8 cellular contexts compared by ENCODE assay signal in genomic region chr1:109624215-109625010, GRCh38. TPM values are rescaled to one million over a fixed set of nuclear protein-coding genes. Genes with fewer than 3 reads are reported as not detected.
A peak's percentile ranks its signal among the peaks of the same experiment; 100 is the strongest.
DNase-seq lines count a peak whose midpoint lies in the region; ATAC-seq and TF ChIP-seq lines count a peak whose summit lies in the region.

No MANE protein-coding gene starts in this region.

- H3K27me3 ChIP-seq in NT2/D1 (ENCODE audit: insufficient read depth, insufficient read length): no peaks in the 10 kb centered on the region

- no peak for DNase-seq in stimulated activated naive CD8-positive, alpha-beta T cell treated with anti-CD3 and anti-CD28 coated beads, Interleukin-15, amount 100 ng/mL, for 72 hours
- DNase-seq in stimulated activated naive CD8-positive, alpha-beta T cell treated with anti-CD3 and anti-CD28 coated beads, Interleukin-15, Interleukin-2, amounts not matched to agents 100 U/mL and 50 U/mL, for 24 hours: no peak
- DNase-seq in NT2/D1 (ENCODE audit: low read depth, low spot score) (no peak), fibroblast of the aortic adventitia (ENCODE audit: low read depth) (no peak), WTC11 (ENCODE audit: low spot score) (no peak), EL (no peak), middle frontal gyrus (ENCODE audit: extremely low spot score, low spot score) (no peak)

- TF ChIP-seq CTCF in fibroblast of the aortic adventitia (IDR thresholded peaks at IDR 0.05; ENCODE audit: insufficient read depth, low read length) (no peak), WTC11 (IDR thresholded peaks at IDR 0.05) (no peak)

- H3K9me3 ChIP-seq in NT2/D1 (ENCODE audit: insufficient read depth, low read length): no peaks in the 10 kb centered on the region

- peak overlapping the region; percentile 87 to 95 for H3K27ac Mint-ChIP-seq in stimulated activated naive CD8-positive, alpha-beta T cell treated with anti-CD3 and anti-CD28 coated beads, Interleukin-15, amount 100 ng/mL, for 72 hours
- H3K27ac Mint-ChIP-seq in WTC11: no peak overlapping the region

- H3K9ac ChIP-seq in NT2/D1 (ENCODE audit: insufficient read length, low read depth): peak overlapping the region; percentile 39

- peaks cover 35% of the 10 kb centered on the region for H3K4me1 ChIP-seq in NT2/D1 (ENCODE audit: insufficient read depth, insufficient read length)

- no peak for ATAC-seq in stimulated activated naive CD8-positive, alpha-beta T cell treated with anti-CD3 and anti-CD28 coated beads, Interleukin-15, amount 100 ng/mL, for 72 hours
- no peak for ATAC-seq in stimulated activated naive CD8-positive, alpha-beta T cell treated with anti-CD3 and anti-CD28 coated beads, Interleukin-15, Interleukin-2, amounts not matched to agents 100 U/mL and 50 U/mL, for 24 hours
- ATAC-seq in GM19035 (IDR thresholded peaks at IDR 0.05; ENCODE audit: unreplicated experiment): no peak
- no peak for ATAC-seq in WTC11

- POLR2A ChIA-PET in WTC11 (lab: Charles Lee): no interaction called here

- no peak overlapping the region for H3K4me3 ChIP-seq in NT2/D1 (ENCODE audit: insufficient read length, low read depth)
- peak overlapping the region; percentile 44 for H3K4me3 ChIP-seq in fibroblast of the aortic adventitia (ENCODE audit: low read depth, low read length)

- H3K4me1 Mint-ChIP-seq in stimulated activated naive CD8-positive, alpha-beta T cell treated with anti-CD3 and anti-CD28 coated beads, Interleukin-15, amount 100 ng/mL, for 72 hours: peaks cover 51% of the 10 kb centered on the region
- peaks cover 23% of the 10 kb centered on the region for H3K4me1 Mint-ChIP-seq in WTC11

- peaks cover 63% of the 10 kb centered on the region for H3K36me3 ChIP-seq in NT2/D1 (ENCODE audit: insufficient read depth, insufficient read length, low read length)

- CTCF ChIA-PET in WTC11 (lab: Charles Lee): interaction anchor here (0.5 to 4.7 kb wide), 3 partner anchors 15 to 49 kb away, joined by 3 to 31 read pairs (median 4); no protein-coding TSS in a partner anchor

- no peaks in the 10 kb centered on the region for H3K27me3 Mint-ChIP-seq in stimulated activated naive CD8-positive, alpha-beta T cell treated with anti-CD3 and anti-CD28 coated beads, Interleukin-15, amount 100 ng/mL, for 72 hours
- no peaks in the 10 kb centered on the region for H3K27me3 Mint-ChIP-seq in WTC11 (ENCODE audit: low read depth)

- no peaks in the 10 kb centered on the region for H3K9me3 Mint-ChIP-seq in stimulated activated naive CD8-positive, alpha-beta T cell treated with anti-CD3 and anti-CD28 coated beads, Interleukin-15, amount 100 ng/mL, for 72 hours
- no peaks in the 10 kb centered on the region for H3K9me3 Mint-ChIP-seq in WTC11

- H3K36me3 Mint-ChIP-seq in WTC11: peaks cover 15% of the 10 kb centered on the region

- H3K4me3 Mint-ChIP-seq in stimulated activated naive CD8-positive, alpha-beta T cell treated with anti-CD3 and anti-CD28 coated beads, Interleukin-15, amount 100 ng/mL, for 72 hours: peak overlapping the region; percentile 55 to 76
- H3K4me3 Mint-ChIP-seq in WTC11: no peak overlapping the region

TF ChIP-seq in WTC11, 78 proteins besides CTCF, POLR2A, EP300 and RAD21:
- no peak for TF ChIP-seq SMAD3 (CRISPR knock-in tag; IDR thresholded peaks at IDR 0.05; ENCODE audit: borderline replicate concordance)
- no peak for TF ChIP-seq EMX1 (CRISPR knock-in tag; IDR thresholded peaks at IDR 0.05)
- TF ChIP-seq, protein P1, sequence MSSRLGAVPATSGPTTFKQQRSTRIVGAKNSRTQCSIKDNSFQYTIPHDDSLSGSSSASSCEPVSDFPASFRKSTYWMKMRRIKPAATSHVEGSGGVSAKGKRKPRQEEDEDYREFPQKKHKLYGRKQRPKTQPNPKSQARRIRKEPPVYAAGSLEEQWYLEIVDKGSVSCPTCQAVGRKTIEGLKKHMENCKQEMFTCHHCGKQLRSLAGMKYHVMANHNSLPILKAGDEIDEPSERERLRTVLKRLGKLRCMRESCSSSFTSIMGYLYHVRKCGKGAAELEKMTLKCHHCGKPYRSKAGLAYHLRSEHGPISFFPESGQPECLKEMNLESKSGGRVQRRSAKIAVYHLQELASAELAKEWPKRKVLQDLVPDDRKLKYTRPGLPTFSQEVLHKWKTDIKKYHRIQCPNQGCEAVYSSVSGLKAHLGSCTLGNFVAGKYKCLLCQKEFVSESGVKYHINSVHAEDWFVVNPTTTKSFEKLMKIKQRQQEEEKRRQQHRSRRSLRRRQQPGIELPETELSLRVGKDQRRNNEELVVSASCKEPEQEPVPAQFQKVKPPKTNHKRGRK (CRISPR knock-in tag; IDR thresholded peaks at IDR 0.05; ENCODE audit: borderline replicate concordance): no peak
- TF ChIP-seq NR2C2 (CRISPR knock-in tag; IDR thresholded peaks at IDR 0.05): no peak
- no peak for TF ChIP-seq MXD4 (CRISPR knock-in tag; IDR thresholded peaks at IDR 0.05; ENCODE audit: borderline replicate concordance)
- TF ChIP-seq HMGA2 (CRISPR knock-in tag; IDR thresholded peaks at IDR 0.05): no peak
- TF ChIP-seq TP53 (CRISPR knock-in tag; IDR thresholded peaks at IDR 0.05): no peak

RNA-seq across cellular contexts. Expression of gene AMPD2, which starts 4.8 kb away (rescaled TPM):
- 52.0 and 67.2 TPM in 2 replicates for total RNA-seq in fibroblast of the aortic adventitia (ENCODE audit: low replicate concordance)
- 51.8 to 79.8 TPM (median 60.0 TPM) in 3 replicates for total RNA-seq in WTC11 (2021)

RNA-seq across cellular contexts. Expression of gene GNAT2, which starts 5.0 kb away (rescaled TPM):
- total RNA-seq in fibroblast of the aortic adventitia (ENCODE audit: low replicate concordance) (0.18 TPM in 1 of 2 replicates, not detected in the other), WTC11 (2021) (0.14 TPM in 1 of 3 replicates, not detected in the others)

RNA-seq across cellular contexts. Expression of gene GSTM4, which starts 31.5 kb away (rescaled TPM):
- total RNA-seq in fibroblast of the aortic adventitia (ENCODE audit: low replicate concordance) (8.7 and 31.6 TPM in 2 replicates), WTC11 (2021) (16.4 to 18.1 TPM (median 16.7 TPM) in 3 replicates)

RNA-seq across cellular contexts. Expression of gene GSTM2, which starts 43.4 kb away (rescaled TPM):
- total RNA-seq in fibroblast of the aortic adventitia (ENCODE audit: low replicate concordance) (14.1 and 27.7 TPM in 2 replicates), WTC11 (2021) (12.9 to 15.4 TPM (median 15.3 TPM) in 3 replicates)
